ENCODE assay signal across 1 cellular context in genomic region chr1:116428600-116428999, GRCh38.
TF ChIP-seq lines count a peak whose summit lies in the region.

No MANE protein-coding gene starts in this region.

TF ChIP-seq in GM23338, 12 proteins besides CTCF, POLR2A, EP300 and RAD21:
- TF ChIP-seq ETS1 (IDR thresholded peaks at IDR 0.05) = no peak
- TF ChIP-seq ZNF331 (CRISPR knock-in tag; IDR thresholded peaks at IDR 0.05; ENCODE audit: low read depth) = no peak
- no peak for TF ChIP-seq POLR2AphosphoS5 (IDR thresholded peaks at IDR 0.05; ENCODE audit: low read depth)
- TF ChIP-seq REST (IDR thresholded peaks at IDR 0.05; ENCODE audit: unreplicated experiment) = no peak
- TF ChIP-seq NANOG (IDR thresholded peaks at IDR 0.05; ENCODE audit: borderline replicate concordance) = no peak
